In genomic region chr5:161544350-161544765, GRCh38 we compare ENCODE assay signal across 9 cellular contexts. TPM values are rescaled to one million over a fixed set of nuclear protein-coding genes. Genes with fewer than 3 reads are reported as not detected.
DNase-seq lines count a peak whose midpoint lies in the region; ATAC-seq, FAIRE-seq and TF ChIP-seq lines count a peak whose summit lies in the region.
"Had no signal": no experiment of that assay in that cellular context is flagged by ENCODE, and none has a peak within 500 bp of the region (broad histone marks: within the 10 kb centered on the region; RNA-seq: fewer than 3 reads in every experiment).

No MANE protein-coding gene starts in this region.

- H4K20me1 ChIP-seq in GM23248 (ENCODE audit: insufficient read depth): no peaks in the 10 kb centered on the region

- H3K4me3 ChIP-seq in GM23248 (no peak overlapping the region), heart right ventricle (no peak overlapping the region), small intestine (ENCODE audit: low read depth in 1 of 2, low read length in 2 of 2) (no peak overlapping the region)

- H3K27me3 ChIP-seq in GM23248 (replicated peaks; ENCODE audit: insufficient read depth): peaks cover 20% of the 10 kb centered on the region
- peaks cover 4 to 78% (median 54%) of the 10 kb centered on the region in 7 donors for H3K27me3 ChIP-seq in heart right ventricle
- peaks cover 0 to 28% of the 10 kb centered on the region in 2 donors for H3K27me3 ChIP-seq in small intestine (ENCODE audit: control insufficient read depth in 2 of 2, insufficient read depth in 2 of 2, low read length in 2 of 2)

- peak in 1 of 8 donors; percentile 41 for ATAC-seq in heart right ventricle

- H3F3A ChIP-seq in GM23248 (ENCODE audit: insufficient read depth): no peaks in the 10 kb centered on the region

- TF ChIP-seq CTCF in LNCAP (IDR thresholded peaks at IDR 0.05): peak; percentile 91
- TF ChIP-seq CTCF in VCaP (conservative IDR thresholded peaks at IDR 0.05): peak; percentile 98
- TF ChIP-seq CTCF in heart right ventricle (IDR thresholded peaks at IDR 0.05): peak in 8 of 9 donors; percentile 32 to 78 (median 64)

- no peaks in the 10 kb centered on the region for H3K9me3 ChIP-seq in GM23248 (ENCODE audit: low read depth)
- H3K9me3 ChIP-seq in heart right ventricle: peaks cover 0 to 3% (median 0%) of the 10 kb centered on the region in 11 donors
- no peaks in the 10 kb centered on the region for H3K9me3 ChIP-seq in small intestine (ENCODE audit: control insufficient read depth, low read depth)

- no peak overlapping the region for H3K27ac ChIP-seq in GM23248
- H3K27ac ChIP-seq in VCaP: no peak overlapping the region
- no peak overlapping the region for H3K27ac ChIP-seq in heart right ventricle
- no peak overlapping the region for H3K27ac ChIP-seq in small intestine (ENCODE audit: low read depth in 1 of 2, low read length in 1 of 2)

- no peak overlapping the region for H3K4me2 ChIP-seq in GM23248 (ENCODE audit: unreplicated experiment)

- DNase-seq in A172 (ENCODE audit: low spot score): peak; percentile 36
- DNase-seq in DMS53 treated with DMSO at 0.1 percent for 48 hours (lab: John Stamatoyannopoulos, UW; ENCODE audit: unreplicated experiment): peak; percentile 75
- peak; percentile 60 for DNase-seq in GM23248
- DNase-seq in heart right ventricle: no peak
- DNase-seq in small intestine: peak; percentile 46
- no peak for DNase-seq in GF-D8 (lab: John Stamatoyannopoulos, UW)

- no peak for FAIRE-seq in small intestine (lab: Jason Lieb, UNC)

- H3K9me2 ChIP-seq in GM23248 (ENCODE audit: insufficient read depth): no peaks in the 10 kb centered on the region

- no peaks in the 10 kb centered on the region for H3K79me2 ChIP-seq in GM23248 (ENCODE audit: insufficient read depth)

- intact Hi-C loops in heart right ventricle (cut with DNase I): loop anchor here in 2 of 10 donors (10.0 kb wide), 2 partner anchors 1800 to 1860 kb away; no protein-coding TSS in a partner anchor

- 4 to 8% methylated on average over 7 of the region's 7 CpGs for WGBS in GM23248 (ENCODE audit: low coverage in 1 of 2, low lambda C conversion rate in 2 of 2, missing lambda C conversion rate in 2 of 2), 2 experiments
- 1 to 3% methylated on average over 7 of the region's 7 CpGs for WGBS in heart right ventricle, 2 donors
- WGBS in small intestine, 3 donors: 1 to 2% (median 2%) methylated on average over 7 of the region's 7 CpGs

- H2AFZ ChIP-seq in GM23248: no peak overlapping the region

- H3K36me3 ChIP-seq in GM23248 (ENCODE audit: low read depth) (no peaks in the 10 kb centered on the region), heart right ventricle (no peaks in the 10 kb centered on the region), small intestine (ENCODE audit: control insufficient read depth in 2 of 2, insufficient read depth in 2 of 2, low read length in 2 of 2) (no peaks in the 10 kb centered on the region)

- no peaks in the 10 kb centered on the region for H3K4me1 ChIP-seq in GM23248 (ENCODE audit: insufficient read depth)
- H3K4me1 ChIP-seq in heart right ventricle: peaks cover 0 to 27% (median 16%) of the 10 kb centered on the region in 9 donors
- H3K4me1 ChIP-seq in small intestine (ENCODE audit: control insufficient read depth in 2 of 2, insufficient read depth in 1 of 2, low read depth in 1 of 2, low read length in 1 of 2): no peaks in the 10 kb centered on the region

- in situ Hi-C loops in GM23248 (cut with MboI): no loop called here

- H3K9ac ChIP-seq in GM23248: no peak overlapping the region

RNA-seq across cellular contexts. Expression of gene GABRB2, which starts 2.2 kb away (rescaled TPM):
- not detected in 2 replicates for total RNA-seq in A172 (2014; rRNA removed; shearing (Covaris generic))
- not detected in 2 replicates for total RNA-seq in GM23248 (2014; rRNA removed; shearing (Covaris generic))
- polyA plus RNA-seq in GM23248 (2016; fragmentation: Nextera tagmentation; extraction: Ambion mirVana): not detected in 2 replicates
- under 1 TPM in 9 of 10 donors, not detected in 1; 0.11 to 0.42 (median 0.18) TPM for total RNA-seq in heart right ventricle
- polyA plus RNA-seq in heart right ventricle: under 1 TPM in 1 of 2 donors, not detected in 1; under 0.01 TPM
- polyA plus RNA-seq in small intestine: 1 to 10 TPM in 1 of 3 donors, under 1 TPM in 2; 0.22 to 1.1 (median 0.27) TPM
- polyA plus RNA-seq: IgD-negative memory B cell had no signal

Comparison
In these comparisons a context has a peak if more than half of its experiments do, and no peak if none do; other contexts are left out.
1. DNase-seq: peak in A172 (single experiment), DMS53 treated with DMSO at 0.1 percent for 48 hours (single experiment), GM23248 (single experiment) and small intestine (single experiment); none in heart right ventricle (0 of 2) and GF-D8 (single experiment).
2. Peak in every context shown above with its lines, with median percentiles within 50 percentile points of each other: CTCF ChIP-seq.